ENCODE assay signal across 31 cellular contexts in genomic region chr11:113440816-113441215, GRCh38. TPM values are rescaled to one million over a fixed set of nuclear protein-coding genes. Genes with fewer than 3 reads are reported as not detected.
"Had no signal": no experiment of that assay in that cellular context is flagged by ENCODE, and none has a peak within 500 bp of the region (broad histone marks: within the 10 kb centered on the region; RNA-seq: fewer than 3 reads in every experiment).

No MANE protein-coding gene starts in this region.

- DNase-seq: activated B cell treated with CpG ODN at 0.5 μM for 24 hours; activated CD4-positive, alpha-beta T cell treated with anti-CD3 and anti-CD28 coated beads for 48 hours; activated CD4-positive, alpha-beta T cell treated with anti-CD3 and anti-CD28 coated beads, Interleukin-2, amount 50 U/mL, for 1 hour; activated CD4-positive, alpha-beta T cell treated with anti-CD3 and anti-CD28 coated beads, Interleukin-2, amount 50 U/mL, for 48 hours; activated CD8-positive, alpha-beta memory T cell treated with anti-CD3 and anti-CD28 coated beads for 24 hours; activated CD8-positive, alpha-beta T cell treated with anti-CD3 and anti-CD28 coated beads for 36 hours; activated effector memory CD4-positive, alpha-beta T cell treated with Interleukin-2 at 50 U/mL for 16 hours; activated gamma-delta T cell treated with Interleukin-2 at 50 U/mL for 16 hours; activated naive CD4-positive, alpha-beta T cell treated with anti-CD3 and anti-CD28 coated beads, Interleukin-2, amount 50 U/mL, for 16 hours; activated naive CD4-positive, alpha-beta T cell treated with Interleukin-2 at 50 U/mL for 16 hours; activated T-cell treated with anti-CD3 and anti-CD28 coated beads, Interleukin-2, amount 50 U/mL, for 4 hours; amniotic stem cell; anterior cingulate cortex; brain microvascular endothelial cell; central memory CD4-positive, alpha-beta T cell; cerebellar nuclear complex; colonic mucosa; effector CD8-positive, alpha-beta T cell; esophagus squamous epithelium; foreskin fibroblast; T-helper 1 cell; T-helper 17 cell; T1000; WERI-Rb-1 had no signal

- H3K4me1 ChIP-seq: colonic mucosa had no signal

- H3K36me3 ChIP-seq: brain microvascular endothelial cell, colonic mucosa, esophagus squamous epithelium, WERI-Rb-1 had no signal

- ATAC-seq: activated CD4-positive, CD25-positive, alpha-beta regulatory T cell treated with anti-CD3 and anti-CD28 coated beads, Interleukin-2, amount 50 U/mL, for 24 hours; activated CD8-positive, alpha-beta T cell treated with anti-CD3 and anti-CD28 coated beads for 36 hours; activated T-cell treated with anti-CD3 and anti-CD28 coated beads, Interleukin-2, amount 50 U/mL, for 4 hours; activated T-helper 17 cell treated with anti-CD3 and anti-CD28 coated beads, Interleukin-2, amount 50 U/mL, for 72 hours; T-helper 17 cell had no signal

- H3K27me3 ChIP-seq: colonic mucosa had no signal

- H3K4me3 ChIP-seq: colonic mucosa, esophagus squamous epithelium had no signal

- H3K9me3 ChIP-seq: colonic mucosa, esophagus squamous epithelium had no signal

- H3K27ac ChIP-seq: brain microvascular endothelial cell, colonic mucosa, epithelial cell of prostate, esophagus squamous epithelium, WERI-Rb-1 had no signal

RNA-seq across cellular contexts. Expression of gene DRD2, which starts 34.4 kb away (rescaled TPM):
- total RNA-seq: activated B cell treated with CpG ODN at 0.5 μM for 24 hours; activated CD8-positive, alpha-beta T cell treated with anti-CD3 and anti-CD28 coated beads for 36 hours; activated T-cell treated with anti-CD3 and anti-CD28 coated beads, Interleukin-2, amount 50 U/mL, for 4 hours; astrocyte; dermis microvascular lymphatic vessel endothelial cell; endothelial cell of umbilical vein; T-helper 17 cell had no signal
- polyA plus RNA-seq: endothelial cell of umbilical vein had no signal

RNA-seq across cellular contexts. Expression of gene ANKK1, which starts 53.2 kb away (rescaled TPM):
- total RNA-seq: activated CD8-positive, alpha-beta T cell treated with anti-CD3 and anti-CD28 coated beads for 36 hours; astrocyte; dermis microvascular lymphatic vessel endothelial cell; endothelial cell of umbilical vein; frontal cortex had no signal
- polyA plus RNA-seq: endothelial cell of umbilical vein had no signal
